ENCODE assay signal across 18 cellular contexts in the genomic region with DNA sequence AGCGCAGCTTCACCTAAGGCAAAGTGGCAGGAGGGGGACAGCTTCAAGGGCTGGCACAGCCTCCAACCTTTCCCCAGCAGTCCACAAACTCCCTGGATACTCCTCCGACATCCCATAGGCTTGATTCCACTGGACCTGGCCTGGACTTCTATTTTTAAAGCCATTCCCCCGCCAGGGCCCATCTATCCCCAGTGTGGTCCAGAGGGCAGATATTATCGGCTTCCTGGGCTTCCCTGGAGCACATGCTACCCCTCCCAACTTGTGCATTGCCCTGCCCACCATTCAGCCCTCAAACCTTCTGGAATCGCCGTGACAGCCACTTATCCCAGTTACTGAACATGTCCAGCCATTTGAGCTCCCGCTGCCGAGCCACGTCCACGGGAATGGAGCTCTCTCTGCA. TPM values are rescaled to one million over a fixed set of nuclear protein-coding genes. Genes with fewer than 3 reads are reported as not detected.
"Had no signal": no experiment of that assay in that cellular context is flagged by ENCODE, and none has a peak within 500 bp of the region (broad histone marks: within the 10 kb centered on the region; RNA-seq: fewer than 3 reads in every experiment).

No MANE protein-coding gene starts in this region.

- ATAC-seq: activated naive CD4-positive, alpha-beta T cell treated with anti-CD3 and anti-CD28 coated beads, Interleukin-2, amount 50 U/mL, for 72 hours; gastroesophageal sphincter; sciatic nerve had no signal

- H3K27ac ChIP-seq: gastroesophageal sphincter, hepatocyte, ovary, SJCRH30, thoracic aorta had no signal

- H3K4me3 ChIP-seq: gastroesophageal sphincter, hepatocyte, ovary, SJCRH30, stomach, thoracic aorta had no signal

- H3K36me3 ChIP-seq: ovary had no signal

- H3K27me3 ChIP-seq: gastroesophageal sphincter, hepatocyte, ovary, SJCRH30, stomach had no signal

- H3K9me3 Mint-ChIP-seq: activated naive CD4-positive, alpha-beta T cell treated with anti-CD3 and anti-CD28 coated beads, Interleukin-2, amount 50 U/mL, for 72 hours; nephron had no signal

- H3K9me3 ChIP-seq: gastroesophageal sphincter, ovary, SJCRH30, stomach, thoracic aorta had no signal

- DNase-seq: activated CD4-positive, alpha-beta T cell treated with anti-CD3 and anti-CD28 coated beads, Interleukin-2, amount 50 U/mL, for 1 hour; activated gamma-delta T cell; activated T-cell treated with anti-CD3 and anti-CD28 coated beads for 4 hours; anterior cingulate cortex; mesendoderm; ovary; SJCRH30; stomach had no signal

RNA-seq across cellular contexts. Expression of a gene that starts 9.4 kb away (rescaled TPM):
- total RNA-seq: bronchial epithelial cell, gastroesophageal sphincter, pulmonary artery endothelial cell, sciatic nerve, stomach had no signal
- polyA plus RNA-seq: keratinocyte, liver had no signal

RNA-seq across cellular contexts. Expression of a gene that starts 17.2 kb away (rescaled TPM):
- total RNA-seq: hepatocyte had no signal
- polyA plus RNA-seq: keratinocyte had no signal
